Comparison of ENCODE assay signal across 19 cellular contexts in the genomic region with DNA sequence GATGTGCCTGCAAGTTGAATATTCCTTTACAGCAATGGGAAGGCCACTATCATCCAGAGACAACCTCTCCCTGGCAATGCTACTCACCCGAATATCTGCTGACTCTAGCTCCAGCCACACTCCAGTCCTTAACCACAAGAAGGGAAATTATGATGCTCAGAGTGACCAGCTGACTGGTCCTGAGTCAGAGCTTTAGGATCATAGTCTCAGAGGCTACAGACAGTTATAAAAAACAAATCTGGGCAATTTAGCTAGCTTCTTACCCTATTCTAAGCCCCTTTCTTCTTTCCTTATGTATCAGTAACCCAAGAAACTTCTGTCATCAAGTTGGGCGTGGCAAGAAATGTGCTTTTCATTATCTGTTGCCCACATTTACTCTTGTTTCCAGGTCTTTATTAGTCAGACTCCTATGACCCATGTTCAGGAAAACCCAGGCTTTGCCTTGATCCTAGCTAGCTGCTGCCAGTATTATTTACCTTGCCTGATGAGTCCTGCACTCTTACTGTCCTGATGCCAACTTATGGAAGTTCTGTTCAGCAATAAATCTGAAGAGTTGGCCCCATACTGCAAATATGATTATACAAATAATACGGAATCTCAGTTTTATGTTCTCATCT.
A peak's percentile ranks its signal among the peaks of the same experiment; 100 is the strongest.
DNase-seq lines count a peak whose midpoint lies in the region; ATAC-seq and TF ChIP-seq lines count a peak whose summit lies in the region.
"Had no signal": no experiment of that assay in that cellular context is flagged by ENCODE, and none has a peak within 500 bp of the region (broad histone marks: within the 10 kb centered on the region; RNA-seq: fewer than 3 reads in every experiment).

No MANE protein-coding gene starts in this region.

- in situ Hi-C loops in brain microvascular endothelial cell (cut with HindIII; ENCODE audit: low pct_ligation_motif_present, low sequenced_read_pairs), result no loop called here

- no peak overlapping the region for H3K4me3 Mint-ChIP-seq in mesothelial cell of epicardium
- H3K4me3 Mint-ChIP-seq: activated CD8-positive, alpha-beta T cell treated with anti-CD3 and anti-CD28 coated beads, Interleukin-2, amount 10 ng/mL, durations not matched to agents 7 days and 5 days; IgD-negative memory B cell; nephron progenitor cell had no signal

- H3K4me3 ChIP-seq in AG10803 (ENCODE audit: low read length), result no peak overlapping the region
- H3K4me3 ChIP-seq in brain microvascular endothelial cell (ENCODE audit: low read depth, low read length), result no peak overlapping the region
- H3K4me3 ChIP-seq: right atrium auricular region, SJCRH30, thoracic aorta had no signal

- H3K27me3 ChIP-seq in brain microvascular endothelial cell (replicated peaks), result no peaks in the 10 kb centered on the region
- H3K27me3 ChIP-seq: right atrium auricular region, SJCRH30 had no signal

- H3K36me3 Mint-ChIP-seq in mesothelial cell of epicardium, result no peaks in the 10 kb centered on the region
- H3K36me3 Mint-ChIP-seq: IgD-negative memory B cell had no signal

- no peaks in the 10 kb centered on the region for H3K27me3 Mint-ChIP-seq in mesothelial cell of epicardium (ENCODE audit: low read depth)
- H3K27me3 Mint-ChIP-seq: IgD-negative memory B cell had no signal

- H3K27ac Mint-ChIP-seq in mesothelial cell of epicardium, result no peak overlapping the region
- H3K27ac Mint-ChIP-seq: activated CD8-positive, alpha-beta T cell treated with anti-CD3 and anti-CD28 coated beads, Interleukin-2, amount 10 ng/mL, durations not matched to agents 7 days and 5 days; IgD-negative memory B cell; nephron progenitor cell had no signal

- no peak for ATAC-seq in GM19023 (IDR thresholded peaks at IDR 0.05; ENCODE audit: unreplicated experiment)
- ATAC-seq: activated CD8-positive, alpha-beta T cell treated with anti-CD3 and anti-CD28 coated beads, Interleukin-2, amount 10 ng/mL, durations not matched to agents 7 days and 5 days had no signal

- peaks cover 10% of the 10 kb centered on the region for H3K9me3 Mint-ChIP-seq in mesothelial cell of epicardium
- H3K9me3 Mint-ChIP-seq: nephron progenitor cell had no signal

- no peaks in the 10 kb centered on the region for H3K36me3 ChIP-seq in brain microvascular endothelial cell (replicated peaks)
- H3K36me3 ChIP-seq: right atrium auricular region, SJCRH30, thoracic aorta had no signal

- H3K27ac ChIP-seq in brain microvascular endothelial cell, result no peak overlapping the region
- H3K27ac ChIP-seq in caudate nucleus (ENCODE audit: low read depth, low read length), result no peak overlapping the region
- H3K27ac ChIP-seq: right atrium auricular region, SJCRH30, thoracic aorta had no signal

- peaks cover 16% of the 10 kb centered on the region for H3K4me1 Mint-ChIP-seq in mesothelial cell of epicardium
- H3K4me1 Mint-ChIP-seq: IgD-negative memory B cell, nephron progenitor cell had no signal

- DNase-seq in AG10803 (ENCODE audit: low read depth), result peak; percentile 56
- peak; percentile 73 for DNase-seq in HT1080 (ENCODE audit: low read depth)
- DNase-seq in brain microvascular endothelial cell, result peak; percentile 42
- peak; percentile 53 for DNase-seq in kidney tubule cell (ENCODE audit: low spot score)
- DNase-seq in caudate nucleus (lab: John Stamatoyannopoulos, UW), result no peak
- no peak for DNase-seq in mesothelial cell of epicardium (ENCODE audit: low spot score in 2 of 2, unreplicated experiment in 2 of 2)
- DNase-seq in NCI-H524 treated with DMSO at 0.1 percent for 48 hours (lab: John Stamatoyannopoulos, UW), result no peak
- DNase-seq: activated CD8-positive, alpha-beta T cell treated with anti-CD3 and anti-CD28 coated beads, Interleukin-2, amount 10 ng/mL, durations not matched to agents 7 days and 5 days; AML-193; anterior cingulate cortex; H7; NCI-H1417 treated with DMSO at 0.1 percent for 48 hours; NCI-H345; nephron progenitor cell had no signal

- TF ChIP-seq CTCF in AG10803 (conservative IDR thresholded peaks at IDR 0.05; ENCODE audit: low read length) (no peak), brain microvascular endothelial cell (IDR thresholded peaks at IDR 0.05; ENCODE audit: low read depth, low read length, missing control alignments) (no peak), mesothelial cell of epicardium (IDR thresholded peaks at IDR 0.05; ENCODE audit: unreplicated experiment) (no peak)

Comparison
In these comparisons a context has a peak if more than half of its experiments do, and no peak if none do; other contexts are left out.
1. DNase-seq: peak in AG10803 (single experiment), HT1080 (single experiment), brain microvascular endothelial cell (single experiment) and kidney tubule cell (single experiment); none in caudate nucleus (0 of 61), mesothelial cell of epicardium (0 of 2) and NCI-H524 treated with DMSO at 0.1 percent for 48 hours (single experiment).